1 cellular context compared by ENCODE assay signal in genomic region chr13:27621366-27622101, GRCh38.
TF ChIP-seq lines count a peak whose summit lies in the region.

A gene with protein sequence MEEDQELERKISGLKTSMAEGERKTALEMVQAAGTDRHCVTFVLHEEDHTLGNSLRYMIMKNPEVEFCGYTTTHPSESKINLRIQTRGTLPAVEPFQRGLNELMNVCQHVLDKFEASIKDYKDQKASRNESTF (plus strand): TSS chr13:27621892. CDS start chr13:27621984, 92 bp downstream.

TF ChIP-seq in HepG2, 621 proteins besides CTCF, POLR2A, EP300 and RAD21 (continued from another document and continues in another):
- TF ChIP-seq, protein P1, sequence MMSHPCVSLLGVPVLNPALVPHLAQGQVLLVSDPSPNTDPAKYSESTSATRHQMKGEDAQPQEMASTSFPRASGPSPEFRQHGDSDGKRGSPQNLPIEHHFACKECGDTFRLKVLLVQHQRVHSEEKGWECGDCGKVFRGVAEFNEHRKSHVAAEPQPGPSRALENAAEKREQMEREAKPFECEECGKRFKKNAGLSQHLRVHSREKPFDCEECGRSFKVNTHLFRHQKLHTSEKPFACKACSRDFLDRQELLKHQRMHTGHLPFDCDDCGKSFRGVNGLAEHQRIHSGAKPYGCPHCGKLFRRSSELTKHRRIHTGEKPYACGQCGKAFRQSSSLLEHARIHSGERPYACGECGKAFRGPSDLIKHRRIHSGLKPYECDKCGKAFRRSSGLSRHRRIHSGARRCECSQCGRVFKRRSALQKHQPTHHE (CRISPR knock-in tag; IDR thresholded peaks at IDR 0.05; ENCODE audit: borderline replicate concordance) = no peak
- TF ChIP-seq, protein P2, sequence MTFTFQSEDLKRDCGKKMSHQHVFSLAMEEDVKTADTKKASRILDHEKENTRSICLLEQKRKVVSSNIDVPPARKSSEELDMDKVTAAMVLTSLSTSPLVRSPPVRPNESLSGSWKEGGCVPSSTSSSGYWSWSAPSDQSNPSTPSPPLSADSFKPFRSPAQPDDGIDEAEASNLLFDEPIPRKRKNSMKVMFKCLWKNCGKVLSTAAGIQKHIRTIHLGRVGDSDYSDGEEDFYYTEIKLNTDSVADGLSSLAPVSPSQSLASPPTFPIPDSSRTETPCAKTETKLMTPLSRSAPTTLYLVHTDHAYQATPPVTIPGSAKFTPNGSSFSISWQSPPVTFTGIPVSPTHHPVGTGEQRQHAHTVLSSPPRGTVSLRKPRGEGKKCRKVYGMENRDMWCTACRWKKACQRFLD (CRISPR knock-in tag; IDR thresholded peaks at IDR 0.05; ENCODE audit: borderline replicate concordance) = peak; percentile 65; the same call in 1 of the 2 replicates
- TF ChIP-seq NFE2L2 (IDR thresholded peaks at IDR 0.05; ENCODE audit: low read length) = no peak
- TF ChIP-seq MIXL1 (CRISPR knock-in tag; IDR thresholded peaks at IDR 0.05) = 0 out of 2 replicates have a peak, but pooled peaks have one; percentile 34
- no peak for TF ChIP-seq HOXA7 (CRISPR knock-in tag; IDR thresholded peaks at IDR 0.05)
- TF ChIP-seq NR2F6 (IDR thresholded peaks at IDR 0.05) = no peak
- no peak for TF ChIP-seq NR2F6 (CRISPR knock-in tag; IDR thresholded peaks at IDR 0.05)
- peak; percentile 97 for TF ChIP-seq ZEB1 (IDR thresholded peaks at IDR 0.05; ENCODE audit: insufficient replicate concordance, low read depth)
- no peak for TF ChIP-seq ZBTB8A (CRISPR knock-in tag; IDR thresholded peaks at IDR 0.05; ENCODE audit: borderline replicate concordance, low read depth)
- no peak for TF ChIP-seq CENPBD1 (CRISPR knock-in tag; IDR thresholded peaks at IDR 0.05; ENCODE audit: borderline replicate concordance, low read depth)
- peak; percentile 52 for TF ChIP-seq YY1 (IDR thresholded peaks at IDR 0.05; ENCODE audit: insufficient read depth, insufficient replicate concordance, low read depth, low read length)
- no peak for TF ChIP-seq ZNF577 (CRISPR knock-in tag; IDR thresholded peaks at IDR 0.05; ENCODE audit: borderline replicate concordance, low read depth)
- peak; percentile 93; the same call in 1 of the 2 replicates for TF ChIP-seq ZNF775 (CRISPR knock-in tag; IDR thresholded peaks at IDR 0.05; ENCODE audit: borderline replicate concordance)
- TF ChIP-seq MEF2D (CRISPR knock-in tag; IDR thresholded peaks at IDR 0.05) = no peak
- TF ChIP-seq ZNF12 (CRISPR knock-in tag; IDR thresholded peaks at IDR 0.05) = no peak
- TF ChIP-seq, protein P3, sequence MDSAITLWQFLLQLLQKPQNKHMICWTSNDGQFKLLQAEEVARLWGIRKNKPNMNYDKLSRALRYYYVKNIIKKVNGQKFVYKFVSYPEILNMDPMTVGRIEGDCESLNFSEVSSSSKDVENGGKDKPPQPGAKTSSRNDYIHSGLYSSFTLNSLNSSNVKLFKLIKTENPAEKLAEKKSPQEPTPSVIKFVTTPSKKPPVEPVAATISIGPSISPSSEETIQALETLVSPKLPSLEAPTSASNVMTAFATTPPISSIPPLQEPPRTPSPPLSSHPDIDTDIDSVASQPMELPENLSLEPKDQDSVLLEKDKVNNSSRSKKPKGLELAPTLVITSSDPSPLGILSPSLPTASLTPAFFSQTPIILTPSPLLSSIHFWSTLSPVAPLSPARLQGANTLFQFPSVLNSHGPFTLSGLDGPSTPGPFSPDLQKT (CRISPR knock-in tag; IDR thresholded peaks at IDR 0.05; ENCODE audit: borderline replicate concordance) = no peak
- TF ChIP-seq ZSCAN29 (CRISPR knock-in tag; conservative IDR thresholded peaks at IDR 0.05) = peak; percentile 80; the same call in 1 of the 2 replicates
- peak; percentile 73 for TF ChIP-seq ZBTB38 (CRISPR knock-in tag; IDR thresholded peaks at IDR 0.05)
- TF ChIP-seq, protein P4, sequence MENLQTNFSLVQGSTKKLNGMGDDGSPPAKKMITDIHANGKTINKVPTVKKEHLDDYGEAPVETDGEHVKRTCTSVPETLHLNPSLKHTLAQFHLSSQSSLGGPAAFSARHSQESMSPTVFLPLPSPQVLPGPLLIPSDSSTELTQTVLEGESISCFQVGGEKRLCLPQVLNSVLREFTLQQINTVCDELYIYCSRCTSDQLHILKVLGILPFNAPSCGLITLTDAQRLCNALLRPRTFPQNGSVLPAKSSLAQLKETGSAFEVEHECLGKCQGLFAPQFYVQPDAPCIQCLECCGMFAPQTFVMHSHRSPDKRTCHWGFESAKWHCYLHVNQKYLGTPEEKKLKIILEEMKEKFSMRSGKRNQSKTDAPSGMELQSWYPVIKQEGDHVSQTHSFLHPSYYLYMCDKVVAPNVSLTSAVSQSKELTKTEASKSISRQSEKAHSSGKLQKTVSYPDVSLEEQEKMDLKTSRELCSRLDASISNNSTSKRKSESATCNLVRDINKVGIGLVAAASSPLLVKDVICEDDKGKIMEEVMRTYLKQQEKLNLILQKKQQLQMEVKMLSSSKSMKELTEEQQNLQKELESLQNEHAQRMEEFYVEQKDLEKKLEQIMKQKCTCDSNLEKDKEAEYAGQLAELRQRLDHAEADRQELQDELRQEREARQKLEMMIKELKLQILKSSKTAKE (CRISPR knock-in tag; IDR thresholded peaks at IDR 0.05; ENCODE audit: borderline replicate concordance) = no peak
- no peak for TF ChIP-seq ZNF33A (CRISPR knock-in tag; IDR thresholded peaks at IDR 0.05; ENCODE audit: borderline replicate concordance)
- TF ChIP-seq ZNF766 (CRISPR knock-in tag; IDR thresholded peaks at IDR 0.05; ENCODE audit: borderline replicate concordance) = no peak
- TF ChIP-seq FOSL2 (CRISPR knock-in tag; IDR thresholded peaks at IDR 0.05) = peak; percentile 94
- TF ChIP-seq, protein P5, sequence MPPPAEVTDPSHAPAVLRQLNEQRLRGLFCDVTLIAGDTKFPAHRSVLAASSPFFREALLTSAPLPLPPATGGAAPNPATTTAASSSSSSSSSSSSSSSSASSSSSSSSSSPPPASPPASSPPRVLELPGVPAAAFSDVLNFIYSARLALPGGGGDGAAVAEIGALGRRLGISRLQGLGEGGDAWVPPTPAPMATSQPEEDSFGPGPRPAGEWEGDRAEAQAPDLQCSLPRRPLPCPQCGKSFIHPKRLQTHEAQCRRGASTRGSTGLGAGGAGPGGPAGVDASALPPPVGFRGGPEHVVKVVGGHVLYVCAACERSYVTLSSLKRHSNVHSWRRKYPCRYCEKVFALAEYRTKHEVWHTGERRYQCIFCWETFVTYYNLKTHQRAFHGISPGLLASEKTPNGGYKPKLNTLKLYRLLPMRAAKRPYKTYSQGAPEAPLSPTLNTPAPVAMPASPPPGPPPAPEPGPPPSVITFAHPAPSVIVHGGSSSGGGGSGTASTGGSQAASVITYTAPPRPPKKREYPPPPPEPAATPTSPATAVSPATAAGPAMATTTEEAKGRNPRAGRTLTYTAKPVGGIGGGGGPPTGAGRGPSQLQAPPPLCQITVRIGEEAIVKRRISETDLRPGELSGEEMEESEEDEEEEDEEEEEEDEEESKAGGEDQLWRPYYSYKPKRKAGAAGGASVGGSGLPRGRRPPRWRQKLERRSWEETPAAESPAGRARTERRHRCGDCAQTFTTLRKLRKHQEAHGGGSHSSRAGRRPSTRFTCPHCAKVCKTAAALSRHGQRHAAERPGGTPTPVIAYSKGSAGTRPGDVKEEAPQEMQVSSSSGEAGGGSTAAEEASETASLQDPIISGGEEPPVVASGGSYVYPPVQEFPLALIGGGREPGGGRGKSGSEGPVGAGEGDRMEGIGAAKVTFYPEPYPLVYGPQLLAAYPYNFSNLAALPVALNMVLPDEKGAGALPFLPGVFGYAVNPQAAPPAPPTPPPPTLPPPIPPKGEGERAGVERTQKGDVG (CRISPR knock-in tag; IDR thresholded peaks at IDR 0.05; ENCODE audit: borderline replicate concordance) = no peak
- TF ChIP-seq, protein P6, sequence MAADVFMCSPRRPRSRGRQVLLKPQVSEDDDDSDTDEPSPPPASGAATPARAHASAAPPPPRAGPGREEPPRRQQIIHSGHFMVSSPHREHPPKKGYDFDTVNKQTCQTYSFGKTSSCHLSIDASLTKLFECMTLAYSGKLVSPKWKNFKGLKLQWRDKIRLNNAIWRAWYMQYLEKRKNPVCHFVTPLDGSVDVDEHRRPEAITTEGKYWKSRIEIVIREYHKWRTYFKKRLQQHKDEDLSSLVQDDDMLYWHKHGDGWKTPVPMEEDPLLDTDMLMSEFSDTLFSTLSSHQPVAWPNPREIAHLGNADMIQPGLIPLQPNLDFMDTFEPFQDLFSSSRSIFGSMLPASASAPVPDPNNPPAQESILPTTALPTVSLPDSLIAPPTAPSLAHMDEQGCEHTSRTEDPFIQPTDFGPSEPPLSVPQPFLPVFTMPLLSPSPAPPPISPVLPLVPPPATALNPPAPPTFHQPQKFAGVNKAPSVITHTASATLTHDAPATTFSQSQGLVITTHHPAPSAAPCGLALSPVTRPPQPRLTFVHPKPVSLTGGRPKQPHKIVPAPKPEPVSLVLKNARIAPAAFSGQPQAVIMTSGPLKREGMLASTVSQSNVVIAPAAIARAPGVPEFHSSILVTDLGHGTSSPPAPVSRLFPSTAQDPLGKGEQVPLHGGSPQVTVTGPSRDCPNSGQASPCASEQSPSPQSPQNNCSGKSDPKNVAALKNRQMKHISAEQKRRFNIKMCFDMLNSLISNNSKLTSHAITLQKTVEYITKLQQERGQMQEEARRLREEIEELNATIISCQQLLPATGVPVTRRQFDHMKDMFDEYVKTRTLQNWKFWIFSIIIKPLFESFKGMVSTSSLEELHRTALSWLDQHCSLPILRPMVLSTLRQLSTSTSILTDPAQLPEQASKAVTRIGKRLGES (CRISPR knock-in tag; IDR thresholded peaks at IDR 0.05; ENCODE audit: borderline replicate concordance) = no peak
- peak; percentile 86; the same call in 1 of the 2 replicates for TF ChIP-seq DMAP1 (CRISPR knock-in tag; IDR thresholded peaks at IDR 0.05)
- TF ChIP-seq, protein P7, sequence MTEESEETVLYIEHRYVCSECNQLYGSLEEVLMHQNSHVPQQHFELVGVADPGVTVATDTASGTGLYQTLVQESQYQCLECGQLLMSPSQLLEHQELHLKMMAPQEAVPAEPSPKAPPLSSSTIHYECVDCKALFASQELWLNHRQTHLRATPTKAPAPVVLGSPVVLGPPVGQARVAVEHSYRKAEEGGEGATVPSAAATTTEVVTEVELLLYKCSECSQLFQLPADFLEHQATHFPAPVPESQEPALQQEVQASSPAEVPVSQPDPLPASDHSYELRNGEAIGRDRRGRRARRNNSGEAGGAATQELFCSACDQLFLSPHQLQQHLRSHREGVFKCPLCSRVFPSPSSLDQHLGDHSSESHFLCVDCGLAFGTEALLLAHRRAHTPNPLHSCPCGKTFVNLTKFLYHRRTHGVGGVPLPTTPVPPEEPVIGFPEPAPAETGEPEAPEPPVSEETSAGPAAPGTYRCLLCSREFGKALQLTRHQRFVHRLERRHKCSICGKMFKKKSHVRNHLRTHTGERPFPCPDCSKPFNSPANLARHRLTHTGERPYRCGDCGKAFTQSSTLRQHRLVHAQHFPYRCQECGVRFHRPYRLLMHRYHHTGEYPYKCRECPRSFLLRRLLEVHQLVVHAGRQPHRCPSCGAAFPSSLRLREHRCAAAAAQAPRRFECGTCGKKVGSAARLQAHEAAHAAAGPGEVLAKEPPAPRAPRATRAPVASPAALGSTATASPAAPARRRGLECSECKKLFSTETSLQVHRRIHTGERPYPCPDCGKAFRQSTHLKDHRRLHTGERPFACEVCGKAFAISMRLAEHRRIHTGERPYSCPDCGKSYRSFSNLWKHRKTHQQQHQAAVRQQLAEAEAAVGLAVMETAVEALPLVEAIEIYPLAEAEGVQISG (CRISPR knock-in tag; IDR thresholded peaks at IDR 0.05) = peak; percentile 76
- TF ChIP-seq ZNF747 (CRISPR knock-in tag; IDR thresholded peaks at IDR 0.05; ENCODE audit: borderline replicate concordance) = no peak
- no peak for TF ChIP-seq SYNCRIP (IDR thresholded peaks at IDR 0.05; ENCODE audit: insufficient read depth, low read depth, low read length)
- TF ChIP-seq ARHGAP35 (CRISPR knock-in tag; IDR thresholded peaks at IDR 0.05; ENCODE audit: borderline replicate concordance) = peak; percentile 86
- TF ChIP-seq PCBP1 (IDR thresholded peaks at IDR 0.05; ENCODE audit: borderline replicate concordance, low read depth, low read length) = no peak
- TF ChIP-seq ZNF253 (CRISPR knock-in tag; IDR thresholded peaks at IDR 0.05; ENCODE audit: borderline replicate concordance) = peak; percentile 83; the same call in 1 of the 2 replicates
- no peak for TF ChIP-seq WIZ (CRISPR knock-in tag; IDR thresholded peaks at IDR 0.05)
- TF ChIP-seq FIP1L1 (IDR thresholded peaks at IDR 0.05; ENCODE audit: borderline replicate concordance, insufficient read depth, low read depth, low read length) = no peak
- TF ChIP-seq YEATS4 (CRISPR knock-in tag; IDR thresholded peaks at IDR 0.05; ENCODE audit: borderline replicate concordance) = peak; percentile 79
- no peak for TF ChIP-seq PBX3 (CRISPR knock-in tag; IDR thresholded peaks at IDR 0.05; ENCODE audit: borderline replicate concordance)
- no peak for TF ChIP-seq RORA (CRISPR knock-in tag; IDR thresholded peaks at IDR 0.05)
- peak; percentile 77 for TF ChIP-seq ZBTB2 (CRISPR knock-in tag; IDR thresholded peaks at IDR 0.05; ENCODE audit: low read depth)
- TF ChIP-seq MYNN (CRISPR knock-in tag; IDR thresholded peaks at IDR 0.05; ENCODE audit: low read depth) = no peak; the same call in 1 of the 2 replicates
- TF ChIP-seq RXRA (CRISPR knock-in tag; IDR thresholded peaks at IDR 0.05) = peak; percentile 45; the same call in 1 of the 2 replicates
- TF ChIP-seq, protein P8, sequence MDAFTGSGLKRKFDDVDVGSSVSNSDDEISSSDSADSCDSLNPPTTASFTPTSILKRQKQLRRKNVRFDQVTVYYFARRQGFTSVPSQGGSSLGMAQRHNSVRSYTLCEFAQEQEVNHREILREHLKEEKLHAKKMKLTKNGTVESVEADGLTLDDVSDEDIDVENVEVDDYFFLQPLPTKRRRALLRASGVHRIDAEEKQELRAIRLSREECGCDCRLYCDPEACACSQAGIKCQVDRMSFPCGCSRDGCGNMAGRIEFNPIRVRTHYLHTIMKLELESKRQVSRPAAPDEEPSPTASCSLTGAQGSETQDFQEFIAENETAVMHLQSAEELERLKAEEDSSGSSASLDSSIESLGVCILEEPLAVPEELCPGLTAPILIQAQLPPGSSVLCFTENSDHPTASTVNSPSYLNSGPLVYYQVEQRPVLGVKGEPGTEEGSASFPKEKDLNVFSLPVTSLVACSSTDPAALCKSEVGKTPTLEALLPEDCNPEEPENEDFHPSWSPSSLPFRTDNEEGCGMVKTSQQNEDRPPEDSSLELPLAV (CRISPR knock-in tag; conservative IDR thresholded peaks at IDR 0.05; ENCODE audit: low read depth) = no peak
